Comparison of ENCODE assay signal across 12 cellular contexts in the genomic region with DNA sequence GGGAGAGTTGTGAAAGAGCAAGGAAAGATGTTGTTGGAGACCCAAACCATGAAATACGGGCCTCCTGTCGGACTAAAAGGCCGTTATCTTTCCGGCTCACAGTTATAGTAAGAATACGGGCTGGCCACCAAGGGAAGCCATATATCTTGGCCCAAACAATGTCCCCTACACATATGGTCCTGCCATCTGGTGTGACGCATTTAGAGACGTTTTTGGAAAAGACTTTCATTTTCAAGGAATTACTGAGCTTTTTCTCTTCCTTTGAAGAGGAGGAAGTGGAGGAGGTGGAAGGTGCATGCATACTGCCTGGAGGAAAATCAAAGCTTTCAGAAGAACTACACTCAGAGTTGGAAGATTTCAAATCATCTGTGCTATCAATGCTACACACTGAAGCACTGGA.
"Had no signal": no experiment of that assay in that cellular context is flagged by ENCODE, and none has a peak within 500 bp of the region (broad histone marks: within the 10 kb centered on the region; RNA-seq: fewer than 3 reads in every experiment).

No MANE protein-coding gene starts in this region.

- H3K27me3 ChIP-seq: ovary, upper lobe of left lung had no signal

- H3K27ac ChIP-seq: ovary, upper lobe of left lung had no signal

- H3K9me3 ChIP-seq: ovary, upper lobe of left lung had no signal

- ATAC-seq: T-helper 17 cell had no signal

- DNase-seq: activated CD4-positive, alpha-beta T cell treated with anti-CD3 and anti-CD28 coated beads, Interleukin-2, amount 50 U/mL, for 1 hour; activated CD4-positive, CD25-positive, alpha-beta regulatory T cell; activated effector memory CD4-positive, alpha-beta T cell treated with Interleukin-2 at 50 U/mL for 16 hours; activated T-cell treated with anti-CD3 and anti-CD28 coated beads, Interleukin-2, amount 50 U/mL, for 1 hour; amygdala; effector CD4-positive, alpha-beta T cell; mesendoderm; ovary; stimulated activated CD4-positive, alpha-beta T cell treated with anti-CD3 and anti-CD28 coated beads, Interleukin-2, amount 100 ng/mL, for 48 hours; stimulated activated naive CD4-positive, alpha-beta T cell treated with Interleukin-2 at 50 U/mL for 16 hours; T-helper 17 cell; upper lobe of left lung had no signal

- H3K36me3 ChIP-seq: ovary had no signal

- H3K4me3 ChIP-seq: ovary, upper lobe of left lung had no signal
